31 cellular contexts compared by ENCODE assay signal in the genomic region with DNA sequence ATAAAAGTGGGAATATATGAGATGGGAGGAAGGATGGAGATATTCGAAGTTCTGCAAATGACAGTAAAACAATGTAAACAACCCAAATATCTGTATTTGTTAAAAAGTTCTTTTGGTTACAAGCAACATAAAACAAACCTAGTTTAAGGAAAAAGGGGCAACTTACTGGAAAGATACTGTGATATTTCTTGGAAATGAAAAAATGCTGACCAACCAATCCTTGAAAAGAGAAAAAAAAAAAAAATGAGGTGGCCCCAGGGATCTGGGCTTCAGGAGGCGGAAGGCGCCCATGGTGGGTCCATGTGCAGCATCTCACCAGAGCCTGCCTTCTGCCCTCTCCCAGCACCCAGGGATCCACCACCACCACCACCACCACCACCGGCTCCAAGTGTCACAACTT. TPM values are rescaled to one million over a fixed set of nuclear protein-coding genes. Genes with fewer than 3 reads are reported as not detected.
DNase-seq lines count a peak whose midpoint lies in the region; ATAC-seq and TF ChIP-seq lines count a peak whose summit lies in the region.
"Had no signal": no experiment of that assay in that cellular context is flagged by ENCODE, and none has a peak within 500 bp of the region (broad histone marks: within the 10 kb centered on the region; RNA-seq: fewer than 3 reads in every experiment).

No MANE protein-coding gene starts in this region.

- peak overlapping the region; percentile 48 for H3K27ac ChIP-seq in RWPE1
- H3K27ac ChIP-seq in hepatocyte, result peak overlapping the region; percentile 86
- H3K27ac ChIP-seq in Peyer's patch, result no peak overlapping the region
- H3K27ac ChIP-seq: thyroid gland, VCaP had no signal

- H3K27ac Mint-ChIP-seq in activated T-cell treated with anti-CD3 and anti-CD28 coated beads, Interleukin-2, amount 50 U/mL, for 72 hours, result peak overlapping the region; percentile 67
- H3K27ac Mint-ChIP-seq in progenitor cell of endocrine pancreas, result peak overlapping the region; percentile 53
- H3K27ac Mint-ChIP-seq in endothelial cell (ENCODE audit: unreplicated experiment), result no peak overlapping the region

- no peaks in the 10 kb centered on the region for H3K9me3 Mint-ChIP-seq in activated T-cell treated with anti-CD3 and anti-CD28 coated beads, Interleukin-2, amount 50 U/mL, for 72 hours
- H3K9me3 Mint-ChIP-seq in activated T-cell treated with anti-CD3 and anti-CD28 coated beads, Interleukin-2, amount 50 U/mL, for 4 hours, result no peaks in the 10 kb centered on the region
- H3K9me3 Mint-ChIP-seq in progenitor cell of endocrine pancreas (ENCODE audit: low read depth), result peaks cover 4% of the 10 kb centered on the region
- H3K9me3 Mint-ChIP-seq in endothelial cell (ENCODE audit: unreplicated experiment), result no peaks in the 10 kb centered on the region
- H3K9me3 Mint-ChIP-seq: CD8-positive, alpha-beta memory T cell; stimulated activated naive CD8-positive, alpha-beta T cell treated with anti-CD3 and anti-CD28 coated beads, Interleukin-15, amount 100 ng/mL, for 72 hours had no signal

- H3K4me3 ChIP-seq in hepatocyte (no peak overlapping the region), Peyer's patch (no peak overlapping the region)
- H3K4me3 ChIP-seq: esophagus squamous epithelium, skin epidermis, thyroid gland had no signal

- H3K4me2 ChIP-seq in hepatocyte, result no peak overlapping the region

- no peaks in the 10 kb centered on the region for H3K9me2 ChIP-seq in hepatocyte (replicated peaks; ENCODE audit: insufficient read depth)

- H3K79me2 ChIP-seq in hepatocyte, result peaks cover 96% of the 10 kb centered on the region

- H3K4me1 Mint-ChIP-seq in activated T-cell treated with anti-CD3 and anti-CD28 coated beads, Interleukin-2, amount 50 U/mL, for 72 hours (ENCODE audit: low read depth), result peaks cover 79% of the 10 kb centered on the region
- peaks cover 55% of the 10 kb centered on the region for H3K4me1 Mint-ChIP-seq in activated T-cell treated with anti-CD3 and anti-CD28 coated beads, Interleukin-2, amount 50 U/mL, for 4 hours (ENCODE audit: low read depth)
- H3K4me1 Mint-ChIP-seq in progenitor cell of endocrine pancreas (ENCODE audit: low read depth) (peaks cover 55% of the 10 kb centered on the region), endothelial cell (ENCODE audit: unreplicated experiment) (peaks cover 82% of the 10 kb centered on the region)

- TF ChIP-seq POLR2A in Peyer's patch (IDR thresholded peaks at IDR 0.05), result no peak

- no peaks in the 10 kb centered on the region for H3K27me3 Mint-ChIP-seq in activated T-cell treated with anti-CD3 and anti-CD28 coated beads, Interleukin-2, amount 50 U/mL, for 72 hours (ENCODE audit: low read depth)
- no peaks in the 10 kb centered on the region for H3K27me3 Mint-ChIP-seq in activated T-cell treated with anti-CD3 and anti-CD28 coated beads, Interleukin-2, amount 50 U/mL, for 4 hours (ENCODE audit: low read depth)
- H3K27me3 Mint-ChIP-seq in progenitor cell of endocrine pancreas (no peaks in the 10 kb centered on the region), endothelial cell (ENCODE audit: unreplicated experiment) (peaks cover 14% of the 10 kb centered on the region)
- H3K27me3 Mint-ChIP-seq: CD8-positive, alpha-beta memory T cell; stimulated activated naive CD8-positive, alpha-beta T cell treated with anti-CD3 and anti-CD28 coated beads, Interleukin-15, amount 100 ng/mL, for 72 hours had no signal

- no peaks in the 10 kb centered on the region for H3K36me3 ChIP-seq in hepatocyte (replicated peaks; ENCODE audit: insufficient read depth, low read depth)
- H3K36me3 ChIP-seq in Peyer's patch, result no peaks in the 10 kb centered on the region
- H3K36me3 ChIP-seq: thyroid gland had no signal

- peaks cover 0 to 6% of the 10 kb centered on the region in 2 donors for H3K36me3 Mint-ChIP-seq in activated T-cell treated with anti-CD3 and anti-CD28 coated beads, Interleukin-2, amount 50 U/mL, for 72 hours (ENCODE audit: insufficient read depth in 2 of 2)
- H3K36me3 Mint-ChIP-seq in activated T-cell treated with anti-CD3 and anti-CD28 coated beads, Interleukin-2, amount 50 U/mL, for 4 hours (ENCODE audit: insufficient read depth), result peaks cover 21% of the 10 kb centered on the region
- peaks cover 13% of the 10 kb centered on the region for H3K36me3 Mint-ChIP-seq in progenitor cell of endocrine pancreas (ENCODE audit: insufficient read depth)
- H3K36me3 Mint-ChIP-seq in endothelial cell (ENCODE audit: low read depth, unreplicated experiment), result peaks cover 35% of the 10 kb centered on the region

- no peak overlapping the region for H3K4me3 Mint-ChIP-seq in activated T-cell treated with anti-CD3 and anti-CD28 coated beads, Interleukin-2, amount 50 U/mL, for 72 hours
- no peak overlapping the region for H3K4me3 Mint-ChIP-seq in activated T-cell treated with anti-CD3 and anti-CD28 coated beads, Interleukin-2, amount 50 U/mL, for 4 hours
- no peak overlapping the region for H3K4me3 Mint-ChIP-seq in progenitor cell of endocrine pancreas (ENCODE audit: low read depth)
- no peak overlapping the region for H3K4me3 Mint-ChIP-seq in endothelial cell (ENCODE audit: unreplicated experiment)
- H3K4me3 Mint-ChIP-seq: CD8-positive, alpha-beta memory T cell; stimulated activated naive CD8-positive, alpha-beta T cell treated with anti-CD3 and anti-CD28 coated beads, Interleukin-15, amount 100 ng/mL, for 72 hours had no signal

- H3K27me3 ChIP-seq in hepatocyte, result no peaks in the 10 kb centered on the region
- no peaks in the 10 kb centered on the region for H3K27me3 ChIP-seq in Peyer's patch
- H3K27me3 ChIP-seq: esophagus squamous epithelium, thyroid gland had no signal

- TF ChIP-seq CTCF in RWPE1 (conservative IDR thresholded peaks at IDR 0.05; ENCODE audit: low read depth) (no peak), hepatocyte (IDR thresholded peaks at IDR 0.05; ENCODE audit: poor library complexity) (no peak), progenitor cell of endocrine pancreas (IDR thresholded peaks at IDR 0.05; ENCODE audit: unreplicated experiment) (no peak), Peyer's patch (IDR thresholded peaks at IDR 0.05) (no peak), endothelial cell (IDR thresholded peaks at IDR 0.05; ENCODE audit: unreplicated experiment) (no peak)

- WGBS in hepatocyte (ENCODE audit: low lambda C conversion rate, missing lambda C conversion rate), result 93% methylated on average over 4 of the region's 4 CpGs

- no peak for DNase-seq in activated T-cell treated with anti-CD3 and anti-CD28 coated beads, Interleukin-2, amount 50 U/mL, for 72 hours
- no peak for DNase-seq in activated T-cell treated with anti-CD3 and anti-CD28 coated beads, Interleukin-2, amount 50 U/mL, for 4 hours
- no peak for DNase-seq in RWPE1 (ENCODE audit: low spot score)
- DNase-seq in hepatocyte (ENCODE audit: low spot score), result no peak
- DNase-seq in progenitor cell of endocrine pancreas (ENCODE audit: low spot score, unreplicated experiment), result no peak
- DNase-seq in EL, result no peak
- no peak for DNase-seq in Peyer's patch
- DNase-seq in endothelial cell (ENCODE audit: low spot score), result no peak
- DNase-seq: 8988T; activated CD4-positive, alpha-beta T cell treated with anti-CD3 and anti-CD28 coated beads for 4 hours; activated CD8-positive, alpha-beta memory T cell treated with anti-CD3 and anti-CD28 coated beads for 24 hours; activated naive CD4-positive, alpha-beta T cell; amygdala; CD8-positive, alpha-beta memory T cell; cortex of kidney; esophagus squamous epithelium; KG1; left colon; MM.1S; NCI-H1417; NCI-H2081; NCI-H446 treated with DMSO at 0.1 percent for 48 hours; occipital lobe; stimulated activated naive CD8-positive, alpha-beta T cell treated with anti-CD3 and anti-CD28 coated beads, Interleukin-15, amount 100 ng/mL, for 72 hours; T-helper 9 cell; thyroid gland had no signal

- peaks cover 47% of the 10 kb centered on the region for H4K20me1 ChIP-seq in hepatocyte (ENCODE audit: insufficient read depth, poor library complexity, severe bottlenecking)

- POLR2A ChIA-PET in RWPE1 (lab: Yijun Ruan, JAX; ENCODE audit: low non-redundant PET), result no interaction called here

- H3K4me1 ChIP-seq in hepatocyte (ENCODE audit: insufficient read depth) (peaks cover 41% of the 10 kb centered on the region), Peyer's patch (peaks cover 0 to 35% (median 0%) of the 10 kb centered on the region in 4 donors)

- CTCF ChIA-PET in RWPE1 (lab: Yijun Ruan, JAX), result no interaction called here

- no peaks in the 10 kb centered on the region for H3K9me3 ChIP-seq in hepatocyte (ENCODE audit: low read depth)
- H3K9me3 ChIP-seq in Peyer's patch, result no peaks in the 10 kb centered on the region
- H3K9me3 ChIP-seq: esophagus squamous epithelium, thyroid gland had no signal

- no peak for ATAC-seq in activated T-cell treated with anti-CD3 and anti-CD28 coated beads, Interleukin-2, amount 50 U/mL, for 72 hours (replicated peaks in 1 of 2)
- no peak for ATAC-seq in activated T-cell treated with anti-CD3 and anti-CD28 coated beads, Interleukin-2, amount 50 U/mL, for 4 hours
- ATAC-seq: HCT116; Right ventricle myocardium inferior; SK-N-SH treated with all-trans-retinoic acid at 6 μM for 48 hours; stimulated activated naive CD8-positive, alpha-beta T cell treated with anti-CD3 and anti-CD28 coated beads, Interleukin-15, amount 100 ng/mL, for 72 hours had no signal

- H2AFZ ChIP-seq in hepatocyte, result no peak overlapping the region

RNA-seq across cellular contexts. Expression of a gene that starts 59.1 kb away (rescaled TPM):
- 10 to 100 TPM; 22.3 to 23.7 TPM for total RNA-seq in activated T-cell treated with anti-CD3 and anti-CD28 coated beads, Interleukin-2, amount 50 U/mL, for 72 hours
- total RNA-seq in activated T-cell treated with anti-CD3 and anti-CD28 coated beads, Interleukin-2, amount 50 U/mL, for 4 hours, result 10 to 100 TPM; 26.0 to 30.0 (median 28.5) TPM
- total RNA-seq in hepatocyte (99.3 and 109 TPM in 2 replicates), progenitor cell of endocrine pancreas (93.2 and 93.4 TPM in 2 replicates), Peyer's patch (10 to 100 TPM; 41.7 to 66.7 (median 59.4) TPM), endothelial cell (ENCODE audit: unreplicated experiment) (120 TPM)
- polyA plus RNA-seq in hepatocyte, result 57.9 and 70.5 TPM in 2 replicates

Comparison
In these comparisons a context has a peak if more than half of its experiments do, and no peak if none do; other contexts are left out.
1. H3K27ac ChIP-seq: peak in RWPE1 (single experiment) and hepatocyte (single experiment); none in Peyer's patch (0 of 4).